Comparison of ENCODE assay signal across 1 cellular context in the genomic region with DNA sequence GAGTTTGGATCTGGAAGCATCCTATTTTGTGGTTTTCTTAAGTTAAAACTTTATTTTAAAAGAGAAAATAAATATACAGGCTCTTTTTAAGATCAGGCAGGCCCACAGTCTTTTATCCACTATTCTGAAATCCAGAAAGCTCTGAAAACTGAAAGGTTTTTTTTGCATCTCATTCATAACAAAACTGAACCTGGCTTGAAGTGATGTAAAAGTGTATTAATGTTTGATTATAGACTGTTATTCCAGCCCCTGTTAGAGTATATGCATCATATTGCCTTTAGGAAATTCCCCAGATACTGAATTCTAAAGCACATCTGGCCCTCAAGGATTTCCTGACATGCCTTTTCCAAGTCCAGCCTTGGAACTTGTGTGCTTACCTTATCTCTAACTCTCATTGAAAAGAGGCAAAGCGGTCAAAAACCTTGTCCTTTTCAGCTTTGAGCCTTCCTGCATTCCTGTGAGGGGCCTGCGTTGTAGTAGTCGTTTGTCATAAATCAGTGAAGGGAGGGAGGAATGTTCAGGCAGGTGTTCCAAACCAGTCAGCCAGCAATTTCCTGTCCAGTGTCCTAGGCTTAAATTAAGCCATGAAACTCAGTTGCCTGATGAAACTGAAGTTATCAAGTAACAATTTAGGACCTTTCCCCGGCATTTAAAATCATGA.
TF ChIP-seq lines count a peak whose summit lies in the region.

No MANE protein-coding gene starts in this region.

TF ChIP-seq in SK-N-SH treated with all-trans-retinoic acid at 6 μM for 48 hours, 23 proteins besides CTCF, POLR2A, EP300 and RAD21 (continued from another document):
- TF ChIP-seq POU6F1 (CRISPR knock-in tag; IDR thresholded peaks at IDR 0.05; ENCODE audit: borderline replicate concordance, low read depth) (no peak), ZFP3 (CRISPR knock-in tag; IDR thresholded peaks at IDR 0.05) (no peak)
